In the genomic region with DNA sequence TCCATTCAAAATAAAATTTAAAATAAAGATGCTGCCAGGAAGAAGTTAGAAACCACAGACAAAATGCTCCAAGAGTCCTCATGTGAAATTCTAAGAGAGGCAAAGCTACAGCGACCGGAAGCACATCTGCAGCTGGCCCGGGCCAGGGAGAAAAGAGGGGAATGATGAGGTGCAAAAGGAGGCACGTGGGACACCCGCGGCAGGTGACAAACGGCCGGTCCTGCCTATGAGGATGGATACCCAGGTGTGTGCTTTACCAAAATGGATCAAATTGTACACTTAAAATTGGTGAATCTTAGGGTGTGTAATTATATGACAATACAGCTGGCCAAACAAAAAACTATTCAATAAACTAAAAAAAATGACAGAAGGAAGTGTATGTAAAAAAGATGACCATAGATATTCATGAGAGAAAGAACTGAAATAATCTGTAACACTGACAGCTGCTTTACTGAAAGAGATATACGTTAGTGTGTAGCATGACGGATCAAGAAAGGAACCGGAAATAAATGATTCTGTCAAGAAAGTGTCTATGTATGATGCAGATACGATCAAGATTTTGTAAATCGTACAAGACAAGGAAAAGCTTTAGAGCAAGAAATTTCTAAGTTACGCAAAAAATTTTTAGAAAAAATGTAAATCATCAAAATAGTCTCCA, we compare ENCODE assay signal across 16 cellular contexts. TPM values are rescaled to one million over a fixed set of nuclear protein-coding genes. Genes with fewer than 3 reads are reported as not detected.
A peak's percentile ranks its signal among the peaks of the same experiment; 100 is the strongest.
DNase-seq lines count a peak whose midpoint lies in the region; ATAC-seq and TF ChIP-seq lines count a peak whose summit lies in the region.
"Had no signal": no experiment of that assay in that cellular context is flagged by ENCODE, and none has a peak within 500 bp of the region (broad histone marks: within the 10 kb centered on the region; RNA-seq: fewer than 3 reads in every experiment).

No MANE protein-coding gene starts in this region.

- H3K27me3 Mint-ChIP-seq in activated CD8-positive, alpha-beta T cell treated with anti-CD3 and anti-CD28 coated beads for 36 hours: no peaks in the 10 kb centered on the region
- H3K27me3 Mint-ChIP-seq in naive thymus-derived CD4-positive, alpha-beta T cell: no peaks in the 10 kb centered on the region
- H3K27me3 Mint-ChIP-seq: progenitor cell of endocrine pancreas; stimulated activated naive B cell treated with anti-CD40 and anti-IgM and Interleukin-4, amounts not matched to agents 10 μg/mL and 1 μg/mL and 100 μg/mL, for 72 hours had no signal

- H3K4me2 ChIP-seq in DND-41 (ENCODE audit: insufficient read depth, low read length): peak overlapping the region; percentile 63

- H4K20me1 ChIP-seq in DND-41 (ENCODE audit: insufficient read depth, low read length): 0 out of 2 replicates have a peak, but pooled peaks cover 3% of the 10 kb centered on the region

- peaks cover 21% of the 10 kb centered on the region for H3K4me1 Mint-ChIP-seq in activated CD8-positive, alpha-beta T cell treated with anti-CD3 and anti-CD28 coated beads for 36 hours (ENCODE audit: low read depth)
- peaks cover 16 to 33% (median 30%) of the 10 kb centered on the region in 7 donors for H3K4me1 Mint-ChIP-seq in naive thymus-derived CD4-positive, alpha-beta T cell

- peaks cover 20% of the 10 kb centered on the region for H3K9me3 Mint-ChIP-seq in activated CD8-positive, alpha-beta T cell treated with anti-CD3 and anti-CD28 coated beads for 36 hours
- H3K9me3 Mint-ChIP-seq in naive thymus-derived CD4-positive, alpha-beta T cell: peaks cover 0 to 36% (median 15%) of the 10 kb centered on the region in 11 donors

- DNase-seq in activated CD4-positive, CD25-positive, alpha-beta regulatory T cell treated with anti-CD3 and anti-CD28 coated beads, Interleukin-2, amount 50 U/mL, for 72 hours: no peak
- peak; percentile 49 for DNase-seq in DND-41
- no peak for DNase-seq in activated CD8-positive, alpha-beta T cell treated with anti-CD3 and anti-CD28 coated beads for 36 hours
- DNase-seq in naive thymus-derived CD4-positive, alpha-beta T cell: peak in 1 of 9 donors; percentile 39
- no peak for DNase-seq in GM10248 (ENCODE audit: extremely low spot score)
- DNase-seq in activated effector memory CD4-positive, alpha-beta T cell treated with anti-CD3 and anti-CD28 coated beads, Interleukin-2, amount 50 U/mL, for 16 hours: no peak
- DNase-seq: caudate nucleus; H7; hypothalamus; NCI-H2171; RPMI8226; stimulated activated naive B cell treated with anti-CD40 and anti-IgM and Interleukin-4, amounts not matched to agents 10 μg/mL and 1 μg/mL and 100 μg/mL, for 72 hours had no signal

- H3K27ac Mint-ChIP-seq in activated CD8-positive, alpha-beta T cell treated with anti-CD3 and anti-CD28 coated beads for 36 hours: peak overlapping the region; percentile 95
- peak overlapping the region; percentile 86 to 99 (median 96) for H3K27ac Mint-ChIP-seq in naive thymus-derived CD4-positive, alpha-beta T cell
- H3K27ac Mint-ChIP-seq: stimulated activated naive B cell treated with anti-CD40 and anti-IgM and Interleukin-4, amounts not matched to agents 10 μg/mL and 1 μg/mL and 100 μg/mL, for 72 hours had no signal

- ATAC-seq in activated CD4-positive, CD25-positive, alpha-beta regulatory T cell treated with anti-CD3 and anti-CD28 coated beads, Interleukin-2, amount 50 U/mL, for 24 hours: peak; percentile 59 to 61
- ATAC-seq in DND-41 (ENCODE audit: insufficient read depth, low read depth): peak; percentile 63
- peak; percentile 55 for ATAC-seq in activated CD8-positive, alpha-beta T cell treated with anti-CD3 and anti-CD28 coated beads for 36 hours
- peak; percentile 64 for ATAC-seq in naive thymus-derived CD4-positive, alpha-beta T cell
- ATAC-seq in HG02623 (IDR thresholded peaks at IDR 0.05; ENCODE audit: unreplicated experiment): no peak
- ATAC-seq: GM12878; stimulated activated naive B cell treated with anti-CD40 and anti-IgM and Interleukin-4, amounts not matched to agents 10 μg/mL and 1 μg/mL and 100 μg/mL, for 72 hours had no signal

- POLR2A ChIA-PET in activated CD8-positive, alpha-beta T cell treated with anti-CD3 and anti-CD28 coated beads for 36 hours (lab: Charles Lee): no interaction called here
- POLR2A ChIA-PET in naive thymus-derived CD4-positive, alpha-beta T cell (lab: Charles Lee): no interaction called here
- POLR2A ChIA-PET in GM10248 (lab: Yijun Ruan, JAX): no interaction called here

- H3K79me2 ChIP-seq in DND-41 (ENCODE audit: insufficient read depth, low read length): peaks cover 81% of the 10 kb centered on the region

- peaks cover 65% of the 10 kb centered on the region for H3K36me3 Mint-ChIP-seq in activated CD8-positive, alpha-beta T cell treated with anti-CD3 and anti-CD28 coated beads for 36 hours (ENCODE audit: low read depth)
- H3K36me3 Mint-ChIP-seq in naive thymus-derived CD4-positive, alpha-beta T cell: peaks cover 9 to 56% (median 35%) of the 10 kb centered on the region in 5 donors

- 0 out of 2 replicates have a peak overlapping the region, but pooled peaks have one; percentile 6 for H2AFZ ChIP-seq in DND-41 (ENCODE audit: low read depth, low read length)

- TF ChIP-seq CTCF in DND-41 (IDR thresholded peaks at IDR 0.05; ENCODE audit: borderline replicate concordance, extremely low read depth, low read length, poor library complexity, severe bottlenecking) (no peak), GM10248 (IDR thresholded peaks at IDR 0.05; ENCODE audit: control extremely low read depth, extremely low read depth, low read depth, missing control alignments) (no peak)
- TF ChIP-seq CTCF in activated CD8-positive, alpha-beta T cell treated with anti-CD3 and anti-CD28 coated beads for 36 hours (IDR thresholded peaks at IDR 0.05): no peak

- intact Hi-C loops in activated CD8-positive, alpha-beta T cell treated with anti-CD3 and anti-CD28 coated beads for 36 hours (cut with micrococcal nuclease): no loop called here
- intact Hi-C loops in naive thymus-derived CD4-positive, alpha-beta T cell (cut with micrococcal nuclease): loop anchor here (1.0 to 2.0 kb wide), 5 partner anchors 30 to 39 kb away; a partner anchor contains a TSS

- peak overlapping the region; percentile 49 for H3K4me3 Mint-ChIP-seq in activated CD8-positive, alpha-beta T cell treated with anti-CD3 and anti-CD28 coated beads for 36 hours
- peak overlapping the region; percentile 35 to 81 (median 72) for H3K4me3 Mint-ChIP-seq in naive thymus-derived CD4-positive, alpha-beta T cell
- H3K4me3 Mint-ChIP-seq: stimulated activated naive B cell treated with anti-CD40 and anti-IgM and Interleukin-4, amounts not matched to agents 10 μg/mL and 1 μg/mL and 100 μg/mL, for 72 hours had no signal

- H3K4me1 ChIP-seq in DND-41 (ENCODE audit: insufficient read depth, low read length): peaks cover 32% of the 10 kb centered on the region
- peaks cover 0 to 19% of the 10 kb centered on the region in 2 donors for H3K4me1 ChIP-seq in naive thymus-derived CD4-positive, alpha-beta T cell (ENCODE audit: control insufficient read depth in 2 of 2, insufficient read depth in 2 of 2, low read length in 2 of 2)

- peaks cover 74% of the 10 kb centered on the region for H3K36me3 ChIP-seq in DND-41 (ENCODE audit: insufficient read depth, low read length)
- peaks cover 0 to 15% (median 0%) of the 10 kb centered on the region in 3 experiments for H3K36me3 ChIP-seq in naive thymus-derived CD4-positive, alpha-beta T cell (ENCODE audit: control insufficient read depth in 2 of 3, insufficient read depth in 3 of 3, low read length in 3 of 3)

- H3K9me3 ChIP-seq in DND-41 (ENCODE audit: insufficient read depth, low read length, severe bottlenecking): peaks cover 16% of the 10 kb centered on the region
- H3K9me3 ChIP-seq in naive thymus-derived CD4-positive, alpha-beta T cell (ENCODE audit: control insufficient read depth in 2 of 3, low read length in 3 of 3): peaks cover 0 to 35% (median 4%) of the 10 kb centered on the region in 3 experiments

- CTCF ChIA-PET in activated CD8-positive, alpha-beta T cell treated with anti-CD3 and anti-CD28 coated beads for 36 hours (lab: Charles Lee): no interaction called here
- CTCF ChIA-PET in naive thymus-derived CD4-positive, alpha-beta T cell (lab: Charles Lee): no interaction called here
- CTCF ChIA-PET in GM10248 (lab: Yijun Ruan, JAX): no interaction called here

- peak overlapping the region; percentile 62 for H3K9ac ChIP-seq in DND-41 (ENCODE audit: low read depth, low read length)

- no peaks in the 10 kb centered on the region for H3K27me3 ChIP-seq in DND-41 (ENCODE audit: insufficient read depth, low read length, poor library complexity)
- H3K27me3 ChIP-seq in naive thymus-derived CD4-positive, alpha-beta T cell (ENCODE audit: control insufficient read depth in 2 of 2, insufficient read depth in 2 of 2, low read length in 2 of 2): no peaks in the 10 kb centered on the region

- H3K4me3 ChIP-seq in DND-41 (ENCODE audit: low read depth in 1 of 2, low read length in 2 of 2): peak overlapping the region in 1 of 2 experiments; percentile 49; a peak in 1 of 4 replicates
- H3K4me3 ChIP-seq in naive thymus-derived CD4-positive, alpha-beta T cell (ENCODE audit: low read length): no peak overlapping the region
- H3K4me3 ChIP-seq: GM12878 had no signal

- peak overlapping the region; percentile 93 for H3K27ac ChIP-seq in DND-41 (ENCODE audit: low read length)
- H3K27ac ChIP-seq in naive thymus-derived CD4-positive, alpha-beta T cell (ENCODE audit: low read depth, low read length): peak overlapping the region; percentile 71

RNA-seq across cellular contexts. Expression of a gene that starts 29.5 kb away (rescaled TPM):
- total RNA-seq in activated CD8-positive, alpha-beta T cell treated with anti-CD3 and anti-CD28 coated beads for 36 hours: 10 to 100 TPM; 44.9 to 45.7 TPM
- 10 to 100 TPM; 24.9 to 53.5 (median 32.5) TPM for total RNA-seq in naive thymus-derived CD4-positive, alpha-beta T cell
- 10 to 100 TPM in 1 of 2 donors, 1 to 10 TPM in 1; 7.3 to 13.8 TPM for polyA plus RNA-seq in naive thymus-derived CD4-positive, alpha-beta T cell

RNA-seq across cellular contexts. Expression of a gene that starts 38.6 kb away (rescaled TPM):
- total RNA-seq in activated CD8-positive, alpha-beta T cell treated with anti-CD3 and anti-CD28 coated beads for 36 hours: 10 to 100 TPM; 68.0 to 68.3 TPM
- 10 to 100 TPM; 52.1 to 95.2 (median 75.1) TPM for total RNA-seq in naive thymus-derived CD4-positive, alpha-beta T cell
- 10 to 100 TPM; 38.9 to 68.0 TPM for polyA plus RNA-seq in naive thymus-derived CD4-positive, alpha-beta T cell
